ENCODE assay signal across 25 cellular contexts in genomic region chr5:143572270-143572669, GRCh38.
"Had no signal": no experiment of that assay in that cellular context is flagged by ENCODE, and none has a peak within 500 bp of the region (broad histone marks: within the 10 kb centered on the region; RNA-seq: fewer than 3 reads in every experiment).

No MANE protein-coding gene starts in this region.

- H3K9me3 ChIP-seq: left lung, lower lobe of right lung, neutrophil, right atrium auricular region, right lobe of liver, stomach, suprapubic skin, thoracic aorta, tibial artery, upper lobe of right lung had no signal

- H3K9ac ChIP-seq: neural progenitor cell had no signal

- H3K4me1 ChIP-seq: neural progenitor cell, suprapubic skin, upper lobe of right lung had no signal

- H2AFZ ChIP-seq: neural progenitor cell had no signal

- H3K4me2 ChIP-seq: neural progenitor cell, smooth muscle cell had no signal

- DNase-seq: hypothalamus; immature natural killer cell; kidney; left colon; left lung; lower lobe of right lung; mammary epithelial cell; mesenchymal stem cell; naive thymus-derived CD8-positive, alpha-beta T cell; occipital lobe; right lobe of liver; stimulated activated CD4-positive, alpha-beta T cell treated with anti-CD3 and anti-CD28 coated beads, Interleukin-1b, Interleukin-23, amount 100 ng/mL, for 48 hours; stimulated activated CD4-positive, alpha-beta T cell treated with anti-CD3 and anti-CD28 coated beads, Interleukin-2, amount 100 ng/mL, for 48 hours; stimulated activated naive B cell treated with anti-CD40 and anti-IgM and Interleukin-4, amounts not matched to agents 10 μg/mL and 1 μg/mL and 100 μg/mL, for 72 hours; stimulated activated naive CD8-positive, alpha-beta T cell treated with anti-CD3 and anti-CD28 coated beads, Interleukin-15, Interleukin-2, amounts not matched to agents 100 U/mL and 50 U/mL, for 24 hours; stomach; tibial artery; trophoblast cell; upper lobe of right lung had no signal

- H3K27ac ChIP-seq: left lung, lower lobe of right lung, neural progenitor cell, neutrophil, right lobe of liver, stomach, suprapubic skin, thoracic aorta, tibial artery, upper lobe of right lung had no signal

- ATAC-seq: left colon; left lung; lower lobe of right lung; naive thymus-derived CD8-positive, alpha-beta T cell; right lobe of liver; stimulated activated naive B cell treated with anti-CD40 and anti-IgM and Interleukin-4, amounts not matched to agents 10 μg/mL and 1 μg/mL and 100 μg/mL, for 72 hours; stimulated activated naive CD8-positive, alpha-beta T cell treated with anti-CD3 and anti-CD28 coated beads, Interleukin-15, Interleukin-2, amounts not matched to agents 100 U/mL and 50 U/mL, for 24 hours; upper lobe of right lung had no signal

- H3K4me3 ChIP-seq: left lung, lower lobe of right lung, neural progenitor cell, right atrium auricular region, right lobe of liver, smooth muscle cell, stomach, suprapubic skin, thoracic aorta, tibial artery, upper lobe of right lung had no signal

- H3K36me3 ChIP-seq: left lung, lower lobe of right lung, neural progenitor cell, neutrophil, right atrium auricular region, right lobe of liver, stomach, suprapubic skin, thoracic aorta, tibial artery, upper lobe of right lung had no signal

- H3K27me3 ChIP-seq: left lung, neural progenitor cell, neutrophil, right atrium auricular region, right lobe of liver, stomach, suprapubic skin, tibial artery, upper lobe of right lung had no signal
